ENCODE assay signal across 1 cellular context in the genomic region with DNA sequence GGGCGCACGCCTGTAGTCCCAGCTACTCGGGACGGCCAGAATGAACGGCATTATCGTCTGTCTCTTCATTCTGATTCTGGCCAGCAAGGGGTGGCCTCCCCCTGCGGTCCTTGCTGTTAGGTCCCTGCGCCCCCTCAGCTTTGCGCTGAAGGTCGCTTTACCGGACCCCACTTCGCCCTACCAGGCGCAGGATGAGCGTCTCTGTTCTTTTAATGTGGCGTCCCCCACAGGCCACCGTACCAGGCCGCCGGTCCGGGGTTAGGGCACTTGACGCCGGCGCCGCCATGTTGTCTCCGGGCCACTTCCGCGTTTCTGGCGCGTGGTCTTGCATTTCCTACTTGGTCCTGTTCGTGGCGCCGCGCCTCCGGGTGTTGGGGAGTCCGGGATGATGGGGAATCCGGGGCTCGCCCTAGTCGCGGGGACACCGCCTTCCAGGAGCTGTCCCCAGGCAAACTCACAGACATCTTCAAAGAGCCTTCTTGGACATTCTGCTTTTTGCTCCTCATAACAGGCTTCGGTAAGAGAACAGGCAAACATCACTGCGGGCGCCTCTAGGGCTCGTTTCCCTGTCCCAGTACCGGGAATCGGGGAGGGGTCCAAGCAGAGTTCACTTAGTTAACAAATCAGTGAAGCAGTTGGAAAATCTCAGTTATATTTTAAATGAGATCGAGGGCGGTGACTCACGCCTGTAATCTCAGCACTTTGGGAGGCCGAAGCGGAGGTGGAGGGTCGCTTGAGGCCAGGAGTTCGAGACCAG.
A peak's percentile ranks its signal among the peaks of the same experiment; 100 is the strongest.
TF ChIP-seq lines count a peak whose summit lies in the region.

No MANE protein-coding gene starts in this region.

TF ChIP-seq in HepG2, 621 proteins besides CTCF, POLR2A, EP300 and RAD21 (continued from another document and continues in another):
- TF ChIP-seq, protein P1, sequence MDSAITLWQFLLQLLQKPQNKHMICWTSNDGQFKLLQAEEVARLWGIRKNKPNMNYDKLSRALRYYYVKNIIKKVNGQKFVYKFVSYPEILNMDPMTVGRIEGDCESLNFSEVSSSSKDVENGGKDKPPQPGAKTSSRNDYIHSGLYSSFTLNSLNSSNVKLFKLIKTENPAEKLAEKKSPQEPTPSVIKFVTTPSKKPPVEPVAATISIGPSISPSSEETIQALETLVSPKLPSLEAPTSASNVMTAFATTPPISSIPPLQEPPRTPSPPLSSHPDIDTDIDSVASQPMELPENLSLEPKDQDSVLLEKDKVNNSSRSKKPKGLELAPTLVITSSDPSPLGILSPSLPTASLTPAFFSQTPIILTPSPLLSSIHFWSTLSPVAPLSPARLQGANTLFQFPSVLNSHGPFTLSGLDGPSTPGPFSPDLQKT (CRISPR knock-in tag; IDR thresholded peaks at IDR 0.05; ENCODE audit: borderline replicate concordance): no peak
- TF ChIP-seq ZBTB7A (CRISPR knock-in tag; IDR thresholded peaks at IDR 0.05): no peak
- TF ChIP-seq FOXK1 (CRISPR knock-in tag; IDR thresholded peaks at IDR 0.05; ENCODE audit: borderline replicate concordance, low read depth): peak; percentile 91
- TF ChIP-seq SMAD3 (CRISPR knock-in tag; IDR thresholded peaks at IDR 0.05): peak; percentile 71; the same call in 1 of the 2 replicates
- TF ChIP-seq NR1H2 (CRISPR knock-in tag; IDR thresholded peaks at IDR 0.05; ENCODE audit: borderline replicate concordance, low read depth): no peak
- no peak for TF ChIP-seq ZNF883 (CRISPR knock-in tag; IDR thresholded peaks at IDR 0.05; ENCODE audit: not compliant biosample characterization)
- no peak for TF ChIP-seq ZNF841 (CRISPR knock-in tag; IDR thresholded peaks at IDR 0.05; ENCODE audit: borderline replicate concordance)
- no peak for TF ChIP-seq ZNF12 (CRISPR knock-in tag; IDR thresholded peaks at IDR 0.05)
- no peak for TF ChIP-seq ZFP36L2 (CRISPR knock-in tag; IDR thresholded peaks at IDR 0.05)
- TF ChIP-seq CHCHD3 (CRISPR knock-in tag; IDR thresholded peaks at IDR 0.05): peak; percentile 69; the same call in 1 of the 2 replicates
- TF ChIP-seq ZFYVE20 (CRISPR knock-in tag; IDR thresholded peaks at IDR 0.05; ENCODE audit: borderline replicate concordance, low read depth): no peak
- TF ChIP-seq NCOR1 (IDR thresholded peaks at IDR 0.05; ENCODE audit: borderline replicate concordance, low read length): no peak
- TF ChIP-seq FOXM1 (CRISPR knock-in tag; IDR thresholded peaks at IDR 0.05): 0 out of 2 replicates have a peak, but pooled peaks have one; percentile 16
- TF ChIP-seq FOSL1 (CRISPR knock-in tag; IDR thresholded peaks at IDR 0.05; ENCODE audit: borderline replicate concordance): no peak
- peak; percentile 59; the same call in 1 of the 2 replicates for TF ChIP-seq MED1 (CRISPR knock-in tag; IDR thresholded peaks at IDR 0.05)
- no peak for TF ChIP-seq MBNL3 (CRISPR knock-in tag; conservative IDR thresholded peaks at IDR 0.05)
- TF ChIP-seq ZNF672 (CRISPR knock-in tag; IDR thresholded peaks at IDR 0.05): no peak
- TF ChIP-seq ZNF878 (CRISPR knock-in tag; IDR thresholded peaks at IDR 0.05): no peak
- TF ChIP-seq GTF2F1 (IDR thresholded peaks at IDR 0.05; ENCODE audit: low read length): no peak
- TF ChIP-seq, protein P2, sequence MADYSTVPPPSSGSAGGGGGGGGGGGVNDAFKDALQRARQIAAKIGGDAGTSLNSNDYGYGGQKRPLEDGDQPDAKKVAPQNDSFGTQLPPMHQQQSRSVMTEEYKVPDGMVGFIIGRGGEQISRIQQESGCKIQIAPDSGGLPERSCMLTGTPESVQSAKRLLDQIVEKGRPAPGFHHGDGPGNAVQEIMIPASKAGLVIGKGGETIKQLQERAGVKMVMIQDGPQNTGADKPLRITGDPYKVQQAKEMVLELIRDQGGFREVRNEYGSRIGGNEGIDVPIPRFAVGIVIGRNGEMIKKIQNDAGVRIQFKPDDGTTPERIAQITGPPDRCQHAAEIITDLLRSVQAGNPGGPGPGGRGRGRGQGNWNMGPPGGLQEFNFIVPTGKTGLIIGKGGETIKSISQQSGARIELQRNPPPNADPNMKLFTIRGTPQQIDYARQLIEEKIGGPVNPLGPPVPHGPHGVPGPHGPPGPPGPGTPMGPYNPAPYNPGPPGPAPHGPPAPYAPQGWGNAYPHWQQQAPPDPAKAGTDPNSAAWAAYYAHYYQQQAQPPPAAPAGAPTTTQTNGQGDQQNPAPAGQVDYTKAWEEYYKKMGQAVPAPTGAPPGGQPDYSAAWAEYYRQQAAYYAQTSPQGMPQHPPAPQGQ (CRISPR knock-in tag; IDR thresholded peaks at IDR 0.05; ENCODE audit: borderline replicate concordance): no peak
- TF ChIP-seq ZNF446 (CRISPR knock-in tag; IDR thresholded peaks at IDR 0.05): no peak
- no peak for TF ChIP-seq MYNN (CRISPR knock-in tag; IDR thresholded peaks at IDR 0.05; ENCODE audit: low read depth)
- no peak for TF ChIP-seq ZNF670 (CRISPR knock-in tag; IDR thresholded peaks at IDR 0.05; ENCODE audit: borderline replicate concordance)
- TF ChIP-seq, protein P3, sequence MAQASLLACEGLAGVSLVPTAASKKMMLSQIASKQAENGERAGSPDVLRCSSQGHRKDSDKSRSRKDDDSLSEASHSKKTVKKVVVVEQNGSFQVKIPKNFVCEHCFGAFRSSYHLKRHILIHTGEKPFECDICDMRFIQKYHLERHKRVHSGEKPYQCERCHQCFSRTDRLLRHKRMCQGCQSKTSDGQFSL (CRISPR knock-in tag; IDR thresholded peaks at IDR 0.05): no peak
- TF ChIP-seq ZNF232 (CRISPR knock-in tag; IDR thresholded peaks at IDR 0.05; ENCODE audit: borderline replicate concordance): peak; percentile 89
- no peak for TF ChIP-seq NR3C1 (CRISPR knock-in tag; IDR thresholded peaks at IDR 0.05)
- TF ChIP-seq ZFP36L1 (CRISPR knock-in tag; IDR thresholded peaks at IDR 0.05): peak; percentile 57; the same call in 1 of the 2 replicates
- TF ChIP-seq NFE2 (CRISPR knock-in tag; IDR thresholded peaks at IDR 0.05): no peak
- TF ChIP-seq, protein P4, sequence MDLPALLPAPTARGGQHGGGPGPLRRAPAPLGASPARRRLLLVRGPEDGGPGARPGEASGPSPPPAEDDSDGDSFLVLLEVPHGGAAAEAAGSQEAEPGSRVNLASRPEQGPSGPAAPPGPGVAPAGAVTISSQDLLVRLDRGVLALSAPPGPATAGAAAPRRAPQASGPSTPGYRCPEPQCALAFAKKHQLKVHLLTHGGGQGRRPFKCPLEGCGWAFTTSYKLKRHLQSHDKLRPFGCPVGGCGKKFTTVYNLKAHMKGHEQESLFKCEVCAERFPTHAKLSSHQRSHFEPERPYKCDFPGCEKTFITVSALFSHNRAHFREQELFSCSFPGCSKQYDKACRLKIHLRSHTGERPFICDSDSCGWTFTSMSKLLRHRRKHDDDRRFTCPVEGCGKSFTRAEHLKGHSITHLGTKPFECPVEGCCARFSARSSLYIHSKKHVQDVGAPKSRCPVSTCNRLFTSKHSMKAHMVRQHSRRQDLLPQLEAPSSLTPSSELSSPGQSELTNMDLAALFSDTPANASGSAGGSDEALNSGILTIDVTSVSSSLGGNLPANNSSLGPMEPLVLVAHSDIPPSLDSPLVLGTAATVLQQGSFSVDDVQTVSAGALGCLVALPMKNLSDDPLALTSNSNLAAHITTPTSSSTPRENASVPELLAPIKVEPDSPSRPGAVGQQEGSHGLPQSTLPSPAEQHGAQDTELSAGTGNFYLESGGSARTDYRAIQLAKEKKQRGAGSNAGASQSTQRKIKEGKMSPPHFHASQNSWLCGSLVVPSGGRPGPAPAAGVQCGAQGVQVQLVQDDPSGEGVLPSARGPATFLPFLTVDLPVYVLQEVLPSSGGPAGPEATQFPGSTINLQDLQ (CRISPR knock-in tag; IDR thresholded peaks at IDR 0.05): no peak
- TF ChIP-seq, protein P5, sequence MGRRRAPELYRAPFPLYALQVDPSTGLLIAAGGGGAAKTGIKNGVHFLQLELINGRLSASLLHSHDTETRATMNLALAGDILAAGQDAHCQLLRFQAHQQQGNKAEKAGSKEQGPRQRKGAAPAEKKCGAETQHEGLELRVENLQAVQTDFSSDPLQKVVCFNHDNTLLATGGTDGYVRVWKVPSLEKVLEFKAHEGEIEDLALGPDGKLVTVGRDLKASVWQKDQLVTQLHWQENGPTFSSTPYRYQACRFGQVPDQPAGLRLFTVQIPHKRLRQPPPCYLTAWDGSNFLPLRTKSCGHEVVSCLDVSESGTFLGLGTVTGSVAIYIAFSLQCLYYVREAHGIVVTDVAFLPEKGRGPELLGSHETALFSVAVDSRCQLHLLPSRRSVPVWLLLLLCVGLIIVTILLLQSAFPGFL (CRISPR knock-in tag; IDR thresholded peaks at IDR 0.05): no peak
- no peak for TF ChIP-seq JUNB (CRISPR knock-in tag; IDR thresholded peaks at IDR 0.05; ENCODE audit: borderline replicate concordance)
- 0 out of 2 replicates have a peak, but pooled peaks have one; percentile 44 for TF ChIP-seq TGIF2 (CRISPR knock-in tag; IDR thresholded peaks at IDR 0.05)
- no peak for TF ChIP-seq CC2D1A (CRISPR knock-in tag; IDR thresholded peaks at IDR 0.05)
- TF ChIP-seq ATF1 (CRISPR knock-in tag; IDR thresholded peaks at IDR 0.05): peak; percentile 53
- TF ChIP-seq ZMYM4 (CRISPR knock-in tag; IDR thresholded peaks at IDR 0.05): peak; percentile 92
- TF ChIP-seq MEIS1 (CRISPR knock-in tag; IDR thresholded peaks at IDR 0.05; ENCODE audit: borderline replicate concordance): 0 out of 2 replicates have a peak, but pooled peaks have one; percentile 35
- TF ChIP-seq SOX6 (IDR thresholded peaks at IDR 0.05): no peak
- TF ChIP-seq SOX6 (CRISPR knock-in tag; IDR thresholded peaks at IDR 0.05): peak; percentile 67
- TF ChIP-seq ZNF136 (CRISPR knock-in tag; IDR thresholded peaks at IDR 0.05; ENCODE audit: low read depth): no peak
- TF ChIP-seq, protein P6, sequence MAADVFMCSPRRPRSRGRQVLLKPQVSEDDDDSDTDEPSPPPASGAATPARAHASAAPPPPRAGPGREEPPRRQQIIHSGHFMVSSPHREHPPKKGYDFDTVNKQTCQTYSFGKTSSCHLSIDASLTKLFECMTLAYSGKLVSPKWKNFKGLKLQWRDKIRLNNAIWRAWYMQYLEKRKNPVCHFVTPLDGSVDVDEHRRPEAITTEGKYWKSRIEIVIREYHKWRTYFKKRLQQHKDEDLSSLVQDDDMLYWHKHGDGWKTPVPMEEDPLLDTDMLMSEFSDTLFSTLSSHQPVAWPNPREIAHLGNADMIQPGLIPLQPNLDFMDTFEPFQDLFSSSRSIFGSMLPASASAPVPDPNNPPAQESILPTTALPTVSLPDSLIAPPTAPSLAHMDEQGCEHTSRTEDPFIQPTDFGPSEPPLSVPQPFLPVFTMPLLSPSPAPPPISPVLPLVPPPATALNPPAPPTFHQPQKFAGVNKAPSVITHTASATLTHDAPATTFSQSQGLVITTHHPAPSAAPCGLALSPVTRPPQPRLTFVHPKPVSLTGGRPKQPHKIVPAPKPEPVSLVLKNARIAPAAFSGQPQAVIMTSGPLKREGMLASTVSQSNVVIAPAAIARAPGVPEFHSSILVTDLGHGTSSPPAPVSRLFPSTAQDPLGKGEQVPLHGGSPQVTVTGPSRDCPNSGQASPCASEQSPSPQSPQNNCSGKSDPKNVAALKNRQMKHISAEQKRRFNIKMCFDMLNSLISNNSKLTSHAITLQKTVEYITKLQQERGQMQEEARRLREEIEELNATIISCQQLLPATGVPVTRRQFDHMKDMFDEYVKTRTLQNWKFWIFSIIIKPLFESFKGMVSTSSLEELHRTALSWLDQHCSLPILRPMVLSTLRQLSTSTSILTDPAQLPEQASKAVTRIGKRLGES (CRISPR knock-in tag; IDR thresholded peaks at IDR 0.05; ENCODE audit: borderline replicate concordance): no peak
- TF ChIP-seq PHF21A (CRISPR knock-in tag; IDR thresholded peaks at IDR 0.05): peak; percentile 64; the same call in 1 of the 2 replicates
- TF ChIP-seq GPN1 (CRISPR knock-in tag; IDR thresholded peaks at IDR 0.05; ENCODE audit: borderline replicate concordance): no peak
- TF ChIP-seq BCL6 (CRISPR knock-in tag; IDR thresholded peaks at IDR 0.05): peak; percentile 21; the same call in 1 of the 2 replicates
- TF ChIP-seq ZNF337 (CRISPR knock-in tag; IDR thresholded peaks at IDR 0.05; ENCODE audit: borderline replicate concordance, low read depth): no peak
- TF ChIP-seq ZNF788 (CRISPR knock-in tag; IDR thresholded peaks at IDR 0.05; ENCODE audit: borderline replicate concordance): peak; percentile 97
- TF ChIP-seq ZNF773 (CRISPR knock-in tag; IDR thresholded peaks at IDR 0.05; ENCODE audit: borderline replicate concordance): no peak
- TF ChIP-seq, protein P7, sequence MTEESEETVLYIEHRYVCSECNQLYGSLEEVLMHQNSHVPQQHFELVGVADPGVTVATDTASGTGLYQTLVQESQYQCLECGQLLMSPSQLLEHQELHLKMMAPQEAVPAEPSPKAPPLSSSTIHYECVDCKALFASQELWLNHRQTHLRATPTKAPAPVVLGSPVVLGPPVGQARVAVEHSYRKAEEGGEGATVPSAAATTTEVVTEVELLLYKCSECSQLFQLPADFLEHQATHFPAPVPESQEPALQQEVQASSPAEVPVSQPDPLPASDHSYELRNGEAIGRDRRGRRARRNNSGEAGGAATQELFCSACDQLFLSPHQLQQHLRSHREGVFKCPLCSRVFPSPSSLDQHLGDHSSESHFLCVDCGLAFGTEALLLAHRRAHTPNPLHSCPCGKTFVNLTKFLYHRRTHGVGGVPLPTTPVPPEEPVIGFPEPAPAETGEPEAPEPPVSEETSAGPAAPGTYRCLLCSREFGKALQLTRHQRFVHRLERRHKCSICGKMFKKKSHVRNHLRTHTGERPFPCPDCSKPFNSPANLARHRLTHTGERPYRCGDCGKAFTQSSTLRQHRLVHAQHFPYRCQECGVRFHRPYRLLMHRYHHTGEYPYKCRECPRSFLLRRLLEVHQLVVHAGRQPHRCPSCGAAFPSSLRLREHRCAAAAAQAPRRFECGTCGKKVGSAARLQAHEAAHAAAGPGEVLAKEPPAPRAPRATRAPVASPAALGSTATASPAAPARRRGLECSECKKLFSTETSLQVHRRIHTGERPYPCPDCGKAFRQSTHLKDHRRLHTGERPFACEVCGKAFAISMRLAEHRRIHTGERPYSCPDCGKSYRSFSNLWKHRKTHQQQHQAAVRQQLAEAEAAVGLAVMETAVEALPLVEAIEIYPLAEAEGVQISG (CRISPR knock-in tag; IDR thresholded peaks at IDR 0.05): peak; percentile 91
- TF ChIP-seq BRCA1 (CRISPR knock-in tag; IDR thresholded peaks at IDR 0.05): 0 out of 2 replicates have a peak, but pooled peaks have one; percentile 44
- no peak for TF ChIP-seq ZNF780A (CRISPR knock-in tag; IDR thresholded peaks at IDR 0.05)
- TF ChIP-seq EHMT2 (IDR thresholded peaks at IDR 0.05; ENCODE audit: borderline replicate concordance, low read depth, low read length): no peak; the same call in 1 of the 2 replicates
- TF ChIP-seq, protein P8, sequence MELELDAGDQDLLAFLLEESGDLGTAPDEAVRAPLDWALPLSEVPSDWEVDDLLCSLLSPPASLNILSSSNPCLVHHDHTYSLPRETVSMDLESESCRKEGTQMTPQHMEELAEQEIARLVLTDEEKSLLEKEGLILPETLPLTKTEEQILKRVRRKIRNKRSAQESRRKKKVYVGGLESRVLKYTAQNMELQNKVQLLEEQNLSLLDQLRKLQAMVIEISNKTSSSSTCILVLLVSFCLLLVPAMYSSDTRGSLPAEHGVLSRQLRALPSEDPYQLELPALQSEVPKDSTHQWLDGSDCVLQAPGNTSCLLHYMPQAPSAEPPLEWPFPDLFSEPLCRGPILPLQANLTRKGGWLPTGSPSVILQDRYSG (CRISPR knock-in tag; IDR thresholded peaks at IDR 0.05): peak; percentile 77
- TF ChIP-seq ZNF644 (CRISPR knock-in tag; IDR thresholded peaks at IDR 0.05; ENCODE audit: low read depth): no peak
- TF ChIP-seq ASH2L (IDR thresholded peaks at IDR 0.05; ENCODE audit: insufficient read length, low read depth, low read length): peak; percentile 60
- no peak for TF ChIP-seq SRY (CRISPR knock-in tag; IDR thresholded peaks at IDR 0.05)
- TF ChIP-seq SRF (IDR thresholded peaks at IDR 0.05; ENCODE audit: low read depth, low read length): no peak
- no peak for TF ChIP-seq NR2F1 (CRISPR knock-in tag; IDR thresholded peaks at IDR 0.05)
- TF ChIP-seq REL (CRISPR knock-in tag; conservative IDR thresholded peaks at IDR 0.05): no peak
- peak; percentile 68; the same call in 1 of the 2 replicates for TF ChIP-seq CBX5 (CRISPR knock-in tag; IDR thresholded peaks at IDR 0.05; ENCODE audit: borderline replicate concordance)
